ENCODE assay signal across 8 cellular contexts in genomic region chr17:62065611-62066468, GRCh38. TPM values are rescaled to one million over a fixed set of nuclear protein-coding genes. Genes with fewer than 3 reads are reported as not detected.
DNase-seq lines count a peak whose midpoint lies in the region; ATAC-seq and TF ChIP-seq lines count a peak whose summit lies in the region.

No MANE protein-coding gene starts in this region.

- H3K9me3 ChIP-seq in breast epithelium (no peaks in the 10 kb centered on the region), iPS-18c (ENCODE audit: control insufficient read depth, insufficient read depth, low read length) (no peaks in the 10 kb centered on the region), skeletal muscle tissue (ENCODE audit: control insufficient read depth in 3 of 3, low read length in 3 of 3) (no peaks in the 10 kb centered on the region)

- H3K4me1 ChIP-seq in breast epithelium: peaks cover 0 to 19% of the 10 kb centered on the region in 2 donors
- peaks cover 4 to 20% (median 11%) of the 10 kb centered on the region in 3 donors for H3K4me1 ChIP-seq in skeletal muscle tissue (ENCODE audit: control insufficient read depth in 3 of 3, insufficient read depth in 3 of 3, low read length in 3 of 3)

- TF ChIP-seq CTCF in VCaP (conservative IDR thresholded peaks at IDR 0.05): peak; percentile 96
- TF ChIP-seq CTCF in breast epithelium (IDR thresholded peaks at IDR 0.05): peak; percentile 85 to 93 (median 88)

- peak; percentile 99 for DNase-seq in AG08395 (ENCODE audit: low spot score)
- DNase-seq in NCI-H2196 (lab: John Stamatoyannopoulos, UW; ENCODE audit: unreplicated experiment): peak; percentile 97
- DNase-seq in breast epithelium (ENCODE audit: low spot score in 2 of 2): peak; percentile 98 to 99

- peak; percentile 78 for ATAC-seq in GM18873 (IDR thresholded peaks at IDR 0.05; ENCODE audit: low FRiP score, unreplicated experiment)
- ATAC-seq in HG03135 (IDR thresholded peaks at IDR 0.05; ENCODE audit: unreplicated experiment): peak; percentile 95

- peak overlapping the region; percentile 98 to 100 (median 99) for H3K9ac ChIP-seq in skeletal muscle tissue (ENCODE audit: low read depth in 1 of 3, low read length in 3 of 3)

- H3K4me3 ChIP-seq in breast epithelium (peak overlapping the region; percentile 88 to 98 (median 91)), iPS-18c (ENCODE audit: insufficient read depth, low read depth, low read length) (peak overlapping the region; percentile 88), skeletal muscle tissue (ENCODE audit: low read length in 3 of 3) (peak overlapping the region; percentile 93 to 97 (median 94))

- intact Hi-C loops in breast epithelium (cut with DNase I; ENCODE audit: low total_unique reads): no loop called here

- H3K27me3 ChIP-seq in breast epithelium (no peaks in the 10 kb centered on the region), skeletal muscle tissue (ENCODE audit: control insufficient read depth in 3 of 3, insufficient read depth in 3 of 3, low read length in 3 of 3) (no peaks in the 10 kb centered on the region)

- H3K36me3 ChIP-seq in breast epithelium (no peaks in the 10 kb centered on the region), skeletal muscle tissue (ENCODE audit: control insufficient read depth in 3 of 3, insufficient read depth in 3 of 3, low read length in 3 of 3) (peaks cover 0 to 4% (median 0%) of the 10 kb centered on the region in 3 donors)

- peak; percentile 64 for TF ChIP-seq POLR2A in breast epithelium (IDR thresholded peaks at IDR 0.05)

- H3K27ac ChIP-seq in VCaP: peak overlapping the region; percentile 97
- peak overlapping the region; percentile 98 to 100 for H3K27ac ChIP-seq in breast epithelium
- peak overlapping the region; percentile 99 for H3K27ac ChIP-seq in skeletal muscle tissue (ENCODE audit: low read depth, low read length)

RNA-seq across cellular contexts. Expression of gene MED13, which starts 0.8 kb away (rescaled TPM):
- total RNA-seq in breast epithelium (100 to 1,000 TPM in 1 of 3 donors, 10 to 100 TPM in 2; 73.4 to 136 (median 92.1) TPM), skeletal muscle tissue (69.4 TPM)

Comparison
In these comparisons a context has a peak if more than half of its experiments do, and no peak if none do; other contexts are left out.
1. Peak in every context shown above with its lines: DNase-seq, ATAC-seq, H3K4me3 ChIP-seq and H3K27ac ChIP-seq.